In the genomic region with DNA sequence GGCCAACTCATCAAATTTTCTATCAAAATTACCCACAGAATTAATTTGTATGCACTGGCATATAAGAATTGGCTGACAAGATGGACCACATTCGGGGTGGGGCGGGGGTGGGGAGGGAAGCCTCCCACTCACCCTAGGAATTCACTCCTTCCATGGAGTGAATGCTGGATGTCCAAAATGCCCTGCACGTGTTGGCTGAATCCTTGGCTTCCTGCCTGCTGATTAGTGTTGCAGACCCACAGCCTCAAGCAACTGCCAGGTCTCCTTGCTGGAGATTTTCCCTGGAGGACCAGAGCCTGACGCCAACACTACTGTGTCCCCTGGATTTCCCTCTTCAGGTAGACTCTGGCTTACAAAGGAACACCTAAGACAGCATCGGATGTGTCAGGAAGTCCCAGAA, we compare ENCODE assay signal across 26 cellular contexts.
"Had no signal": no experiment of that assay in that cellular context is flagged by ENCODE, and none has a peak within 500 bp of the region (broad histone marks: within the 10 kb centered on the region; RNA-seq: fewer than 3 reads in every experiment).

No MANE protein-coding gene starts in this region.

- DNase-seq: hypothalamus; immature natural killer cell; kidney; left colon; left lung; lower lobe of right lung; mammary epithelial cell; mesenchymal stem cell; naive B cell; natural killer cell; nucleus accumbens; pancreas; retina; right cardiac atrium; small intestine; spleen; stimulated activated CD4-positive, alpha-beta T cell treated with anti-CD3 and anti-CD28 coated beads, Interleukin-4, amount 100 ng/mL, for 24 hours; stimulated activated naive CD4-positive, alpha-beta T cell; stimulated activated naive CD8-positive, alpha-beta T cell treated with anti-CD3 and anti-CD28 coated beads, Interleukin-15, amount 100 ng/mL, for 72 hours; substantia nigra; uterus had no signal

- H3K27ac Mint-ChIP-seq: immature natural killer cell; naive B cell; natural killer cell; stimulated activated effector memory CD8-positive, alpha-beta T cell treated with anti-CD3 and anti-CD28 coated beads, Interleukin-12 subunit alpha, Interleukin-12 subunit beta, amount 100 ng/mL, for 72 hours; stimulated activated naive CD8-positive, alpha-beta T cell treated with anti-CD3 and anti-CD28 coated beads, Interleukin-15, amount 100 ng/mL, for 72 hours; type B pancreatic cell had no signal

- H3K27me3 Mint-ChIP-seq: stimulated activated naive CD8-positive, alpha-beta T cell treated with anti-CD3 and anti-CD28 coated beads, Interleukin-15, amount 100 ng/mL, for 72 hours had no signal

- H3K4me3 ChIP-seq: left lung, lower lobe of right lung, pancreas, prostate gland, spleen, tibial nerve, uterus had no signal

- H3K4me1 ChIP-seq: left lung, lower lobe of right lung, pancreas, prostate gland, spleen, uterus had no signal

- H3K9me3 ChIP-seq: left lung, lower lobe of right lung, pancreas, prostate gland, spleen, tibial nerve, uterus had no signal

- ATAC-seq: left colon; left lung; lower lobe of right lung; natural killer cell; pancreas; right cardiac atrium; sciatic nerve; stimulated activated effector memory CD8-positive, alpha-beta T cell treated with anti-CD3 and anti-CD28 coated beads, Interleukin-12 subunit alpha, Interleukin-12 subunit beta, amount 100 ng/mL, for 72 hours; stimulated activated naive CD8-positive, alpha-beta T cell treated with anti-CD3 and anti-CD28 coated beads, Interleukin-15, amount 100 ng/mL, for 72 hours had no signal

- H3K27ac ChIP-seq: left lung, lower lobe of right lung, pancreas, prostate gland, spleen, tibial nerve, uterus had no signal

- H3K4me3 Mint-ChIP-seq: immature natural killer cell; naive B cell; natural killer cell; stimulated activated effector memory CD8-positive, alpha-beta T cell treated with anti-CD3 and anti-CD28 coated beads, Interleukin-12 subunit alpha, Interleukin-12 subunit beta, amount 100 ng/mL, for 72 hours; stimulated activated naive CD8-positive, alpha-beta T cell treated with anti-CD3 and anti-CD28 coated beads, Interleukin-15, amount 100 ng/mL, for 72 hours; type B pancreatic cell had no signal

- H3K27me3 ChIP-seq: left lung, pancreas, spleen, tibial nerve, uterus had no signal

- H3K9me3 Mint-ChIP-seq: stimulated activated naive CD8-positive, alpha-beta T cell treated with anti-CD3 and anti-CD28 coated beads, Interleukin-15, amount 100 ng/mL, for 72 hours had no signal

- H3K4me1 Mint-ChIP-seq: immature natural killer cell; naive B cell; natural killer cell; stimulated activated effector memory CD8-positive, alpha-beta T cell treated with anti-CD3 and anti-CD28 coated beads, Interleukin-12 subunit alpha, Interleukin-12 subunit beta, amount 100 ng/mL, for 72 hours; stimulated activated naive CD8-positive, alpha-beta T cell treated with anti-CD3 and anti-CD28 coated beads, Interleukin-15, amount 100 ng/mL, for 72 hours had no signal

- H3K36me3 Mint-ChIP-seq: immature natural killer cell; naive B cell; natural killer cell; stimulated activated effector memory CD8-positive, alpha-beta T cell treated with anti-CD3 and anti-CD28 coated beads, Interleukin-12 subunit alpha, Interleukin-12 subunit beta, amount 100 ng/mL, for 72 hours; type B pancreatic cell had no signal

- H3K36me3 ChIP-seq: left lung, lower lobe of right lung, pancreas, prostate gland, spleen, tibial nerve, uterus had no signal
